ENCODE assay signal across 20 cellular contexts in the genomic region with DNA sequence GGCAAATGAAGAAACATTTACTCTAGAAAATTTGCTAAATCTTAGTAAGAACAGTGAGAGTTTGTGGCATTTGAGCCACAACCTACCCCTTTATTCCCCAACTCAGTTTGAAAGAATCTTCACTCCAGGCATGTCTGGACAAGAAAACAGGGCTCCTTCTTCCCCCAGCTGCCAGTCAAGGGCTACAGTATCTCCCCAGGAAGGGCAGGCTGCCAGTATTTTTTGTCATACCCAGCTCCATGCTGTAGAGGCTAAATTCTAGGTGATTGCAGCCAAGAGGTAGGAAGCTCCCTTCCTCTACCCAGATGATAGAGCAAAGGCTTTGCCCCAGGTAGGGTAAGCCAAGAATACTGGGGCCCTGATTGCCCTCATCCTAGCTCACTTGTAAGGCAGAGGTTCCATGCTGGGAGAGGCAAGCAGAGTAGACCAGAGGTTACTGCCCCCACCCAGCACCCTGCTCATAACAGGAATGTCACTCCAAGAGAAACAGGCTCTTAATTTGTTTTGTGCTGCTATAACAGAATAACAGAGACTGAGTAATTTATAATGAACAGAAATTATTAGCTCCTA. TPM values are rescaled to one million over a fixed set of nuclear protein-coding genes. Genes with fewer than 3 reads are reported as not detected.
DNase-seq lines count a peak whose midpoint lies in the region; ATAC-seq, FAIRE-seq and TF ChIP-seq lines count a peak whose summit lies in the region.
"Had no signal": no experiment of that assay in that cellular context is flagged by ENCODE, and none has a peak within 500 bp of the region (broad histone marks: within the 10 kb centered on the region; RNA-seq: fewer than 3 reads in every experiment).

No MANE protein-coding gene starts in this region.

- H3K4me1 ChIP-seq in esophagus squamous epithelium (peaks cover 5 to 37% (median 22%) of the 10 kb centered on the region in 3 donors), psoas muscle (peaks cover 15% of the 10 kb centered on the region), BE2C (peaks cover 4% of the 10 kb centered on the region)

- H3K36me3 Mint-ChIP-seq in activated T-helper 17 cell treated with anti-CD3 and anti-CD28 coated beads, Interleukin-2, amount 50 U/mL, for 72 hours (ENCODE audit: low read depth): no peaks in the 10 kb centered on the region
- H3K36me3 Mint-ChIP-seq: activated naive CD4-positive, alpha-beta T cell treated with anti-CD3 and anti-CD28 coated beads, Interleukin-2, amount 10 ng/mL, durations not matched to agents 7 days and 5 days had no signal

- no peaks in the 10 kb centered on the region for H3K9me3 ChIP-seq in esophagus squamous epithelium
- no peaks in the 10 kb centered on the region for H3K9me3 ChIP-seq in psoas muscle
- H3K9me3 ChIP-seq in BE2C: no peaks in the 10 kb centered on the region
- H3K9me3 ChIP-seq: lower lobe of right lung, Peyer's patch had no signal

- H3K4me1 Mint-ChIP-seq in activated T-helper 17 cell treated with anti-CD3 and anti-CD28 coated beads, Interleukin-2, amount 50 U/mL, for 72 hours: no peaks in the 10 kb centered on the region
- H3K4me1 Mint-ChIP-seq: activated naive CD4-positive, alpha-beta T cell treated with anti-CD3 and anti-CD28 coated beads, Interleukin-2, amount 10 ng/mL, durations not matched to agents 7 days and 5 days had no signal

- no peaks in the 10 kb centered on the region for H3K27me3 Mint-ChIP-seq in activated T-helper 17 cell treated with anti-CD3 and anti-CD28 coated beads, Interleukin-2, amount 50 U/mL, for 72 hours
- H3K27me3 Mint-ChIP-seq: activated naive CD4-positive, alpha-beta T cell treated with anti-CD3 and anti-CD28 coated beads, Interleukin-2, amount 10 ng/mL, durations not matched to agents 7 days and 5 days had no signal

- DNase-seq in NCI-H446 (lab: John Stamatoyannopoulos, UW) (peak; percentile 21 to 51), NCI-H446 treated with DMSO at 0.1 percent for 48 hours (lab: John Stamatoyannopoulos, UW) (no peak), NCI-H226 (peak; percentile 55), esophagus squamous epithelium (lab: John Stamatoyannopoulos, UW) (no peak), psoas muscle (no peak), GM19239 (ENCODE audit: insufficient read length, low spot score) (no peak), BE2C (no peak)
- DNase-seq: activated CD8-positive, alpha-beta memory T cell treated with anti-CD3 and anti-CD28 coated beads, Interleukin-2, amount 50 U/mL, for 4 hours; activated naive CD4-positive, alpha-beta T cell treated with anti-CD3 and anti-CD28 coated beads, Interleukin-2, amount 10 ng/mL, durations not matched to agents 7 days and 5 days; lower lobe of right lung; NCI-H1048; NCI-H526; Peyer's patch; stimulated activated naive CD4-positive, alpha-beta T cell treated with Interleukin-2 at 50 U/mL for 16 hours had no signal

- no peaks in the 10 kb centered on the region for H3K27me3 ChIP-seq in esophagus squamous epithelium
- H3K27me3 ChIP-seq in psoas muscle (ENCODE audit: insufficient read depth in 3 of 3, low read length in 2 of 3): no peaks in the 10 kb centered on the region
- H3K27me3 ChIP-seq in BE2C: no peaks in the 10 kb centered on the region
- H3K27me3 ChIP-seq: Peyer's patch had no signal

- no peak overlapping the region for H3K4me3 ChIP-seq in esophagus squamous epithelium
- H3K4me3 ChIP-seq in psoas muscle: no peak overlapping the region
- H3K4me3 ChIP-seq in BE2C (ENCODE audit: low read depth, low read length): no peak overlapping the region
- H3K4me3 ChIP-seq: GM23338, lower lobe of right lung, Peyer's patch had no signal

- intact Hi-C loops in esophagus squamous epithelium (cut with DNase I): no loop called here
- intact Hi-C loops in psoas muscle (cut with DNase I): no loop called here

- no peak overlapping the region for H3K27ac Mint-ChIP-seq in activated T-helper 17 cell treated with anti-CD3 and anti-CD28 coated beads, Interleukin-2, amount 50 U/mL, for 72 hours
- H3K27ac Mint-ChIP-seq: activated naive CD4-positive, alpha-beta T cell treated with anti-CD3 and anti-CD28 coated beads, Interleukin-2, amount 10 ng/mL, durations not matched to agents 7 days and 5 days had no signal

- H3K9me3 Mint-ChIP-seq in activated T-helper 17 cell treated with anti-CD3 and anti-CD28 coated beads, Interleukin-2, amount 50 U/mL, for 72 hours: no peaks in the 10 kb centered on the region
- H3K9me3 Mint-ChIP-seq: activated naive CD4-positive, alpha-beta T cell treated with anti-CD3 and anti-CD28 coated beads, Interleukin-2, amount 10 ng/mL, durations not matched to agents 7 days and 5 days; GM23338 had no signal

- peak overlapping the region in 3 of 4 donors; percentile 15 to 48 (median 47) for H3K27ac ChIP-seq in esophagus squamous epithelium
- peak overlapping the region; percentile 51 for H3K27ac ChIP-seq in psoas muscle
- H3K27ac ChIP-seq: lower lobe of right lung, Peyer's patch had no signal

- H3K36me3 ChIP-seq in esophagus squamous epithelium: peaks cover 0 to 9% (median 0%) of the 10 kb centered on the region in 3 donors
- H3K36me3 ChIP-seq in psoas muscle (ENCODE audit: insufficient read depth in 1 of 2, low read depth in 1 of 2): peaks cover 4 to 85% of the 10 kb centered on the region in 2 donors
- H3K36me3 ChIP-seq in BE2C: no peaks in the 10 kb centered on the region
- H3K36me3 ChIP-seq: Peyer's patch had no signal

- peak in 1 of 4 donors; percentile 55 for ATAC-seq in psoas muscle
- ATAC-seq in activated T-helper 17 cell treated with anti-CD3 and anti-CD28 coated beads, Interleukin-2, amount 50 U/mL, for 72 hours (replicated peaks): no peak
- ATAC-seq: activated CD4-positive, CD25-positive, alpha-beta regulatory T cell treated with anti-CD3 and anti-CD28 coated beads, Interleukin-2, amount 50 U/mL, for 24 hours; GM23338; lower lobe of right lung had no signal

- no peak overlapping the region for H3K4me3 Mint-ChIP-seq in activated T-helper 17 cell treated with anti-CD3 and anti-CD28 coated beads, Interleukin-2, amount 50 U/mL, for 72 hours
- H3K4me3 Mint-ChIP-seq: activated naive CD4-positive, alpha-beta T cell treated with anti-CD3 and anti-CD28 coated beads, Interleukin-2, amount 10 ng/mL, durations not matched to agents 7 days and 5 days; GM23338 had no signal

- no peak for TF ChIP-seq POLR2A in esophagus squamous epithelium (IDR thresholded peaks at IDR 0.05)

- TF ChIP-seq CTCF in esophagus squamous epithelium (IDR thresholded peaks at IDR 0.05) (no peak), psoas muscle (IDR thresholded peaks at IDR 0.05) (no peak), BE2C (IDR thresholded peaks at IDR 0.05; ENCODE audit: low read depth, low read length) (no peak)

- no peak for FAIRE-seq in GM19239 (lab: Jason Lieb, UNC)
- FAIRE-seq: GM18507 had no signal

RNA-seq across cellular contexts. Expression of gene GRPEL2, which starts 20.0 kb away (rescaled TPM):
- 10 to 100 TPM; 23.1 to 43.3 (median 27.1) TPM for total RNA-seq in esophagus squamous epithelium
- 10 to 100 TPM in 2 of 4 donors, 1 to 10 TPM in 2; 8.8 to 11.1 (median 9.5) TPM for total RNA-seq in psoas muscle
- polyA plus RNA-seq in psoas muscle: 10 to 100 TPM in 2 of 3 donors, 1 to 10 TPM in 1; 4.7 to 11.6 (median 11.0) TPM
- total RNA-seq in activated T-helper 17 cell treated with anti-CD3 and anti-CD28 coated beads, Interleukin-2, amount 50 U/mL, for 72 hours: 10 to 100 TPM; 27.6 to 28.1 TPM
- 13.0 TPM for polyA plus RNA-seq in BE2C (2012; ENCODE audit: insufficient read depth, insufficient read length, low read depth)

RNA-seq across cellular contexts. Expression of gene PCYOX1L, which starts 32.6 kb away (rescaled TPM):
- total RNA-seq in esophagus squamous epithelium (1 to 10 TPM; 2.1 to 4.6 (median 3.1) TPM), psoas muscle (1 to 10 TPM in 1 of 4 donors, under 1 TPM in 3; 0.65 to 2.7 (median 0.84) TPM)
- 1 to 10 TPM in 1 of 3 donors, under 1 TPM in 2; 0.28 to 1.1 (median 0.70) TPM for polyA plus RNA-seq in psoas muscle
- 10 to 100 TPM; 11.9 to 19.7 TPM for total RNA-seq in activated T-helper 17 cell treated with anti-CD3 and anti-CD28 coated beads, Interleukin-2, amount 50 U/mL, for 72 hours
- polyA plus RNA-seq in BE2C (2012; ENCODE audit: insufficient read depth, insufficient read length, low read depth): 65.1 TPM

RNA-seq across cellular contexts. Expression of gene AFAP1L1, which starts 53.6 kb away (rescaled TPM):
- total RNA-seq in esophagus squamous epithelium (10 to 100 TPM in 2 of 4 donors, 1 to 10 TPM in 2; 2.8 to 14.5 (median 8.7) TPM), psoas muscle (10 to 100 TPM; 21.0 to 38.6 (median 26.4) TPM)
- 10 to 100 TPM; 10.8 to 39.9 (median 15.0) TPM for polyA plus RNA-seq in psoas muscle
- total RNA-seq in activated T-helper 17 cell treated with anti-CD3 and anti-CD28 coated beads, Interleukin-2, amount 50 U/mL, for 72 hours: under 1 TPM in 1 of 2 donors, not detected in 1; 0.16 TPM
- polyA plus RNA-seq in BE2C (2012; ENCODE audit: insufficient read depth, insufficient read length, low read depth): 4.3 TPM
- total RNA-seq: T-helper 1 cell treated with Interleukin-12 subunit alpha and Interleukin-12 subunit beta and Interleukin-4 antibody, amounts not matched to agents 30 ng/mL and 1 ng/mL, for 36 hours had no signal

RNA-seq across cellular contexts. Expression of gene IL17B, which starts 53.8 kb away (rescaled TPM):
- total RNA-seq in esophagus squamous epithelium (1 to 10 TPM in 3 of 4 donors, not detected in 1; 2.0 to 2.5 (median 2.1) TPM), psoas muscle (under 1 TPM in 1 of 4 donors, not detected in 3; 0.58 TPM)
- under 1 TPM in 2 of 3 donors, not detected in 1; 0.08 to 0.42 TPM for polyA plus RNA-seq in psoas muscle
- total RNA-seq in activated T-helper 17 cell treated with anti-CD3 and anti-CD28 coated beads, Interleukin-2, amount 50 U/mL, for 72 hours: not detected
- polyA plus RNA-seq in BE2C (2012; ENCODE audit: insufficient read depth, insufficient read length, low read depth): 1.1 TPM
- total RNA-seq: epithelial cell of proximal tubule; GM23338; lower lobe of right lung; Peyer's patch; T-helper 1 cell treated with Interleukin-12 subunit alpha and Interleukin-12 subunit beta and Interleukin-4 antibody, amounts not matched to agents 30 ng/mL and 1 ng/mL, for 36 hours had no signal
- polyA plus RNA-seq: GM23338 had no signal

Comparison
In these comparisons a context has a peak if more than half of its experiments do, and no peak if none do; other contexts are left out.
1. DNase-seq: peak in NCI-H446 (2 of 2) and NCI-H226 (single experiment); none in NCI-H446 treated with DMSO at 0.1 percent for 48 hours (single experiment), esophagus squamous epithelium (single experiment), psoas muscle (0 of 2), GM19239 (single experiment) and BE2C (single experiment).